1 cellular context compared by ENCODE assay signal in the genomic region with DNA sequence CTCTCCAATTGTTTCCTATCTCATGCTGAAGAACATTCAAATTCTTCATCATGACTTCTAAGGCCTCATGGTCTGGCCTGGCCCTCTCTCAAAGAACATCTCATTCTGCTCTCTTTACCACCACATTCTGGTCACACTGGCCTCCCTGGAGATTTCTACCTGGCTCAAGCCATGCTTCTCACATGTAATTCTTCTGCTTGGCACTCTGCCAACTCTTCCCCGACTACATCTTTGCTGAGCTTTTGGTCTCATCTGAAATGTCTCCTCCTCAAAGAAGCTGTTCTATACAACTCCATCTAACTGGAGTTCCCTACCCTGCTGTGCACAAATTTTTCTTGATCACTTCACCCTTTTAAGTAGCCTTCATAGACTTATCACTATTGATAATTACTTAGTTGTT.
TF ChIP-seq lines count a peak whose summit lies in the region.

No MANE protein-coding gene starts in this region.

TF ChIP-seq in K562, 482 proteins besides CTCF, POLR2A, EP300 and RAD21 (continued from another document):
- TF ChIP-seq SMAD1 (IDR thresholded peaks at IDR 0.05; ENCODE audit: low read depth, low read length, partially characterized antibody), result peak; percentile 66
- TF ChIP-seq ZNF609 (CRISPR knock-in tag; IDR thresholded peaks at IDR 0.05; ENCODE audit: borderline replicate concordance), result no peak
- peak in 1 of 2 experiments; percentile 69 for TF ChIP-seq NCOA2 (IDR thresholded peaks at IDR 0.05; ENCODE audit: partially characterized antibody in 2 of 2)
- TF ChIP-seq ADNP (tag; IDR thresholded peaks at IDR 0.05), result no peak
- TF ChIP-seq SIX5 (IDR thresholded peaks at IDR 0.05; ENCODE audit: borderline replicate concordance in 1 of 2, insufficient read depth in 1 of 2, low read depth in 1 of 2, low read length in 2 of 2), result no peak
- peak; percentile 99 for TF ChIP-seq NFIX (CRISPR knock-in tag; IDR thresholded peaks at IDR 0.05; ENCODE audit: low read depth)
- TF ChIP-seq ZKSCAN8 (CRISPR knock-in tag; IDR thresholded peaks at IDR 0.05), result no peak
- TF ChIP-seq ZNF239 (CRISPR knock-in tag; IDR thresholded peaks at IDR 0.05), result no peak
- TF ChIP-seq PTRF (tag; IDR thresholded peaks at IDR 0.05), result no peak
- no peak for TF ChIP-seq ZBED1 (IDR thresholded peaks at IDR 0.05)
- TF ChIP-seq, protein P1, sequence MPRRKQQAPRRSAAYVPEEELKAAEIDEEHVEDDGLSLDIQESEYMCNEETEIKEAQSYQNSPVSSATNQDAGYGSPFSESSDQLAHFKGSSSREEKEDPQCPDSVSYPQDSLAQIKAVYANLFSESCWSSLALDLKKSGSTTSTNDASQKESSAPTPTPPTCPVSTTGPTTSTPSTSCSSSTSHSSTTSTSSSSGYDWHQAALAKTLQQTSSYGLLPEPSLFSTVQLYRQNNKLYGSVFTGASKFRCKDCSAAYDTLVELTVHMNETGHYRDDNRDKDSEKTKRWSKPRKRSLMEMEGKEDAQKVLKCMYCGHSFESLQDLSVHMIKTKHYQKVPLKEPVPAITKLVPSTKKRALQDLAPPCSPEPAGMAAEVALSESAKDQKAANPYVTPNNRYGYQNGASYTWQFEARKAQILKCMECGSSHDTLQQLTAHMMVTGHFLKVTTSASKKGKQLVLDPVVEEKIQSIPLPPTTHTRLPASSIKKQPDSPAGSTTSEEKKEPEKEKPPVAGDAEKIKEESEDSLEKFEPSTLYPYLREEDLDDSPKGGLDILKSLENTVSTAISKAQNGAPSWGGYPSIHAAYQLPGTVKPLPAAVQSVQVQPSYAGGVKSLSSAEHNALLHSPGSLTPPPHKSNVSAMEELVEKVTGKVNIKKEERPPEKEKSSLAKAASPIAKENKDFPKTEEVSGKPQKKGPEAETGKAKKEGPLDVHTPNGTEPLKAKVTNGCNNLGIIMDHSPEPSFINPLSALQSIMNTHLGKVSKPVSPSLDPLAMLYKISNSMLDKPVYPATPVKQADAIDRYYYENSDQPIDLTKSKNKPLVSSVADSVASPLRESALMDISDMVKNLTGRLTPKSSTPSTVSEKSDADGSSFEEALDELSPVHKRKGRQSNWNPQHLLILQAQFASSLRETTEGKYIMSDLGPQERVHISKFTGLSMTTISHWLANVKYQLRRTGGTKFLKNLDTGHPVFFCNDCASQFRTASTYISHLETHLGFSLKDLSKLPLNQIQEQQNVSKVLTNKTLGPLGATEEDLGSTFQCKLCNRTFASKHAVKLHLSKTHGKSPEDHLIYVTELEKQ (CRISPR knock-in tag; IDR thresholded peaks at IDR 0.05), result no peak
- TF ChIP-seq, protein P2, sequence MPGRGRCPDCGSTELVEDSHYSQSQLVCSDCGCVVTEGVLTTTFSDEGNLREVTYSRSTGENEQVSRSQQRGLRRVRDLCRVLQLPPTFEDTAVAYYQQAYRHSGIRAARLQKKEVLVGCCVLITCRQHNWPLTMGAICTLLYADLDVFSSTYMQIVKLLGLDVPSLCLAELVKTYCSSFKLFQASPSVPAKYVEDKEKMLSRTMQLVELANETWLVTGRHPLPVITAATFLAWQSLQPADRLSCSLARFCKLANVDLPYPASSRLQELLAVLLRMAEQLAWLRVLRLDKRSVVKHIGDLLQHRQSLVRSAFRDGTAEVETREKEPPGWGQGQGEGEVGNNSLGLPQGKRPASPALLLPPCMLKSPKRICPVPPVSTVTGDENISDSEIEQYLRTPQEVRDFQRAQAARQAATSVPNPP (IDR thresholded peaks at IDR 0.05; ENCODE audit: borderline replicate concordance, insufficient read depth, insufficient read length), result no peak
- no peak for TF ChIP-seq MNT (conservative IDR thresholded peaks at IDR 0.05)
- no peak for TF ChIP-seq ELK1 (CRISPR knock-in tag; IDR thresholded peaks at IDR 0.05)
- no peak for TF ChIP-seq RNF2 (IDR thresholded peaks at IDR 0.05)
